2 cellular contexts compared by ENCODE assay signal in genomic region chr14:74488788-74489397, GRCh38.
TF ChIP-seq lines count a peak whose summit lies in the region.

No MANE protein-coding gene starts in this region.

TF ChIP-seq in IMR-90, 13 proteins besides CTCF, POLR2A, EP300 and RAD21:
- TF ChIP-seq SMC3 (IDR thresholded peaks at IDR 0.05; ENCODE audit: low read depth, low read length), result no peak
- no peak for TF ChIP-seq ELK1 (IDR thresholded peaks at IDR 0.05; ENCODE audit: borderline replicate concordance, low read depth, low read length)
- TF ChIP-seq MAZ (IDR thresholded peaks at IDR 0.05; ENCODE audit: borderline replicate concordance, low read depth, low read length), result no peak
- no peak for TF ChIP-seq CHD1 (IDR thresholded peaks at IDR 0.05; ENCODE audit: low read depth, low read length)
- TF ChIP-seq USF2 (IDR thresholded peaks at IDR 0.05; ENCODE audit: low read depth, low read length), result no peak
- no peak for TF ChIP-seq NFE2L2 (IDR thresholded peaks at IDR 0.05; ENCODE audit: low read depth, low read length)
- no peak for TF ChIP-seq CEBPB (IDR thresholded peaks at IDR 0.05; ENCODE audit: low read depth, low read length)
- no peak for TF ChIP-seq MXI1 (IDR thresholded peaks at IDR 0.05; ENCODE audit: borderline replicate concordance, low read depth, low read length)

TF ChIP-seq in HepG2, 621 proteins besides CTCF, POLR2A, EP300 and RAD21:
- TF ChIP-seq GMEB1 (CRISPR knock-in tag; IDR thresholded peaks at IDR 0.05; ENCODE audit: borderline replicate concordance), result no peak
- TF ChIP-seq BORCS8-MEF2B (CRISPR knock-in tag; IDR thresholded peaks at IDR 0.05), result no peak
- no peak for TF ChIP-seq ZFP62 (CRISPR knock-in tag; IDR thresholded peaks at IDR 0.05)
- no peak for TF ChIP-seq TFE3 (CRISPR knock-in tag; IDR thresholded peaks at IDR 0.05)
- TF ChIP-seq ZBTB43 (CRISPR knock-in tag; conservative IDR thresholded peaks at IDR 0.05), result no peak
- TF ChIP-seq LRRFIP1 (CRISPR knock-in tag; conservative IDR thresholded peaks at IDR 0.05), result no peak
- TF ChIP-seq MBNL3 (CRISPR knock-in tag; conservative IDR thresholded peaks at IDR 0.05), result no peak
- no peak for TF ChIP-seq ZSCAN5A (CRISPR knock-in tag; IDR thresholded peaks at IDR 0.05; ENCODE audit: borderline replicate concordance)
- TF ChIP-seq ISX (CRISPR knock-in tag; conservative IDR thresholded peaks at IDR 0.05), result no peak
- TF ChIP-seq ZSCAN22 (CRISPR knock-in tag; IDR thresholded peaks at IDR 0.05), result no peak
- no peak for TF ChIP-seq GABPA (IDR thresholded peaks at IDR 0.05; ENCODE audit: low read depth, low read length)
- no peak for TF ChIP-seq GABPA (CRISPR knock-in tag; IDR thresholded peaks at IDR 0.05; ENCODE audit: low read depth)
- TF ChIP-seq HDAC1 (CRISPR knock-in tag; IDR thresholded peaks at IDR 0.05), result no peak
- TF ChIP-seq ZNF556 (CRISPR knock-in tag; IDR thresholded peaks at IDR 0.05; ENCODE audit: borderline replicate concordance), result no peak
- TF ChIP-seq SIX1 (CRISPR knock-in tag; IDR thresholded peaks at IDR 0.05; ENCODE audit: borderline replicate concordance), result no peak
- TF ChIP-seq CENPT (CRISPR knock-in tag; IDR thresholded peaks at IDR 0.05; ENCODE audit: low read depth), result no peak
